In the genomic region with DNA sequence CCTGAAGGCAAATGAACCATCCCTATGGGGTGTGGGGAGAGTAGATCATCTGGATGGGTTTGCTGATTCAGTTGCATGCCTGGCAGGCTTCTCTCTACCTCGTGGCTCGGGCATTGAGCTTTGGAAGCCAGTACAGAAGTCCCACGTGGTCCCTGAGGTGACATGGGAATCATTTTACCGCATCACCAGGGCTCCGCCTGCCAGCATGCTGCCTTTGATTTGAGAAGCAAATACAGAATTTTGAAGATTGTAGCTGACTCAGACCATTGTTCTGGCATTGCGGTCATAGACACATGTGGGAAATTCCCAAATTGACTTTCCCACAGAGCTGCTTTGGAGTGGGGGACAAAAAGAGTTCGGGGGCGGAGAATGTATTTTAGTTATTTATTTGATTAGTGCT, we compare ENCODE assay signal across 13 cellular contexts.
DNase-seq lines count a peak whose midpoint lies in the region; ATAC-seq, FAIRE-seq and TF ChIP-seq lines count a peak whose summit lies in the region.
"Had no signal": no experiment of that assay in that cellular context is flagged by ENCODE, and none has a peak within 500 bp of the region (broad histone marks: within the 10 kb centered on the region; RNA-seq: fewer than 3 reads in every experiment).

No MANE protein-coding gene starts in this region.

- ATAC-seq in Right ventricle myocardium superior (ENCODE audit: poor library complexity) (peak; percentile 29), Right ventricle myocardium inferior (no peak), body of pancreas (peak; percentile 63), GM19328 (IDR thresholded peaks at IDR 0.05; ENCODE audit: unreplicated experiment) (no peak)

- peak; percentile 37 for DNase-seq in Right ventricle myocardium superior
- DNase-seq in Right ventricle myocardium inferior (ENCODE audit: missing footprints) = no peak
- DNase-seq in body of pancreas = peak in 3 of 4 donors; percentile 13 to 40 (median 25)
- DNase-seq in hepatic stellate cell (ENCODE audit: low spot score) = peak; percentile 17
- no peak for DNase-seq in small intestine
- DNase-seq in HUDEP-2 (lab: John Stamatoyannopoulos, UW; ENCODE audit: unreplicated experiment in 76 of 76) = no peak
- no peak for DNase-seq in stimulated activated naive CD4-positive, alpha-beta T cell treated with Interleukin-2 at 50 U/mL for 16 hours (lab: John Stamatoyannopoulos, UW)
- DNase-seq: 8988T, Caco-2, NCI-H510A treated with DMSO at 0.1 percent for 48 hours, T-helper 9 cell had no signal

- WGBS in body of pancreas, 2 donors = 30 to 41% methylated on average over 5 to 8 of the region's 8 CpGs
- 41 to 51% (median 43%) methylated on average over 8 of the region's 8 CpGs for WGBS in small intestine, 3 donors

- no peak overlapping the region for H3K4me3 ChIP-seq in body of pancreas
- H3K4me3 ChIP-seq in small intestine (ENCODE audit: low read depth in 1 of 2, low read length in 2 of 2) = no peak overlapping the region

- H3K27ac ChIP-seq in body of pancreas (no peak overlapping the region), small intestine (ENCODE audit: low read depth in 1 of 2, low read length in 1 of 2) (no peak overlapping the region)
- H3K27ac ChIP-seq: RWPE1 had no signal

- H3K4me1 ChIP-seq in body of pancreas (no peaks in the 10 kb centered on the region), small intestine (ENCODE audit: control insufficient read depth in 2 of 2, insufficient read depth in 1 of 2, low read depth in 1 of 2, low read length in 1 of 2) (no peaks in the 10 kb centered on the region)

- H3K27me3 ChIP-seq in body of pancreas (no peaks in the 10 kb centered on the region), small intestine (ENCODE audit: control insufficient read depth in 2 of 2, insufficient read depth in 2 of 2, low read length in 2 of 2) (no peaks in the 10 kb centered on the region)

- no peaks in the 10 kb centered on the region for H3K9me3 ChIP-seq in body of pancreas
- no peaks in the 10 kb centered on the region for H3K9me3 ChIP-seq in small intestine (ENCODE audit: control insufficient read depth, low read depth)
- H3K9me3 ChIP-seq: Caco-2 had no signal

- H3K36me3 ChIP-seq in body of pancreas (replicated peaks in 1 of 2; ENCODE audit: insufficient read depth in 1 of 2, low read depth in 2 of 2) (no peaks in the 10 kb centered on the region), small intestine (ENCODE audit: control insufficient read depth in 2 of 2, insufficient read depth in 2 of 2, low read length in 2 of 2) (no peaks in the 10 kb centered on the region)

- intact Hi-C loops in Right ventricle myocardium superior (cut with DNase I) = no loop called here
- intact Hi-C loops in Right ventricle myocardium inferior (cut with DNase I) = no loop called here
- intact Hi-C loops in body of pancreas (cut with DNase I) = no loop called here

- TF ChIP-seq CTCF in body of pancreas (IDR thresholded peaks at IDR 0.05) = no peak

- TF ChIP-seq POLR2A in body of pancreas (IDR thresholded peaks at IDR 0.05) = no peak

- FAIRE-seq in small intestine (lab: Jason Lieb, UNC) = no peak

Comparison
In these comparisons a context has a peak if more than half of its experiments do, and no peak if none do; other contexts are left out.
1. ATAC-seq: peak in Right ventricle myocardium superior (single experiment) and body of pancreas (single experiment); none in Right ventricle myocardium inferior (single experiment) and GM19328 (single experiment).
2. DNase-seq: peak in Right ventricle myocardium superior (single experiment), body of pancreas (3 of 4) and hepatic stellate cell (single experiment); none in Right ventricle myocardium inferior (single experiment), small intestine (single experiment), HUDEP-2 (0 of 76) and stimulated activated naive CD4-positive, alpha-beta T cell treated with Interleukin-2 at 50 U/mL for 16 hours (single experiment).